Comparison of ENCODE assay signal across 16 cellular contexts in the genomic region with DNA sequence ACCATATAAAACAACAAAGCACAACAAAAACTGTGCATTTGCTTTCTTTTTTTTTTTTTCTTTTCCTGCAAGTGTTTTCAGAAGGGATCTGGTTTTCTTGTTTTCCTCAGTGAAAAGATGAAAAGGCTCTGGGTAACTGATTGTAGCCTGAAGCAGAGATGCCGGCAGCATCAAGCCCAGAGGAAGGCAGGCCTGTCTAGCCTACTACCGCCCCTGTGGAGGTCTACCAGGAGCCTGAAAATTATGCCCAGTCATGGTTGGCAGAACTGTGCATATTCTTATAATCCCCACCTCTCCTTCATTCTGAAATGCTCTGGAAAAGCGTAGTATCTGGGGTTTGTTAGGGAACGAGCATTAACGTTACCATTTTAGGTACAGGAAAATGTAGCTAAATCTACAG. TPM values are rescaled to one million over a fixed set of nuclear protein-coding genes. Genes with fewer than 3 reads are reported as not detected.
A peak's percentile ranks its signal among the peaks of the same experiment; 100 is the strongest.
DNase-seq lines count a peak whose midpoint lies in the region; ATAC-seq, FAIRE-seq and TF ChIP-seq lines count a peak whose summit lies in the region.
"Had no signal": no experiment of that assay in that cellular context is flagged by ENCODE, and none has a peak within 500 bp of the region (broad histone marks: within the 10 kb centered on the region; RNA-seq: fewer than 3 reads in every experiment).

No MANE protein-coding gene starts in this region.

- H3K9me3 Mint-ChIP-seq in endothelial cell (ENCODE audit: unreplicated experiment) (no peaks in the 10 kb centered on the region), osteocyte (ENCODE audit: unreplicated experiment) (no peaks in the 10 kb centered on the region)
- H3K9me3 Mint-ChIP-seq: naive thymus-derived CD8-positive, alpha-beta T cell; T-cell had no signal

- no peak for TF ChIP-seq RAD21 in A549 (conservative IDR thresholded peaks at IDR 0.05 in 1 of 2, IDR thresholded peaks at IDR 0.05 in 1 of 2)

- ATAC-seq in A549, result no peak
- ATAC-seq: gastroesophageal sphincter; naive thymus-derived CD8-positive, alpha-beta T cell; T-cell had no signal

- H3K36me3 Mint-ChIP-seq in endothelial cell (ENCODE audit: low read depth, unreplicated experiment) (no peaks in the 10 kb centered on the region), osteocyte (ENCODE audit: unreplicated experiment) (no peaks in the 10 kb centered on the region)
- H3K36me3 Mint-ChIP-seq: naive thymus-derived CD8-positive, alpha-beta T cell; T-cell had no signal

- H3K9me3 ChIP-seq in A549, result no peaks in the 10 kb centered on the region
- H3K9me3 ChIP-seq: adrenal gland, gastroesophageal sphincter had no signal

- H3K4me3 ChIP-seq in A549, result no peak overlapping the region
- H3K4me3 ChIP-seq: adrenal gland, gastroesophageal sphincter had no signal

- in situ Hi-C loops in KBM-7 (cut with MboI; ENCODE audit: low pct_unique_long_range_greater_than_20kb, low sequenced_read_pairs), result no loop called here

- no peak overlapping the region for H3K4me3 Mint-ChIP-seq in endothelial cell (ENCODE audit: unreplicated experiment)
- H3K4me3 Mint-ChIP-seq in osteocyte (ENCODE audit: unreplicated experiment), result no peak overlapping the region
- H3K4me3 Mint-ChIP-seq: naive thymus-derived CD8-positive, alpha-beta T cell; T-cell had no signal

- TF ChIP-seq CTCF in A549 (IDR thresholded peaks at IDR 0.05), result no peak
- no peak for TF ChIP-seq CTCF in endothelial cell (IDR thresholded peaks at IDR 0.05; ENCODE audit: unreplicated experiment)
- TF ChIP-seq CTCF in osteocyte (IDR thresholded peaks at IDR 0.05), result no peak

- no peak for FAIRE-seq in A549 (lab: Jason Lieb, UNC)

- no peak for DNase-seq in A549 (ENCODE audit: low read depth in 1 of 2, low spot score in 1 of 2)
- peak; percentile 36 for DNase-seq in M059J (ENCODE audit: low read depth)
- peak; percentile 29 for DNase-seq in endothelial cell (ENCODE audit: low spot score)
- DNase-seq in osteocyte (ENCODE audit: extremely low spot score, unreplicated experiment), result no peak
- DNase-seq in NCI-H226, result no peak
- DNase-seq in KBM-7, result no peak
- DNase-seq in GM03348 (ENCODE audit: low spot score), result no peak
- DNase-seq in kidney tubule cell (ENCODE audit: low spot score), result no peak
- DNase-seq: activated CD4-positive, CD25-positive, alpha-beta regulatory T cell treated with anti-CD3 and anti-CD28 coated beads, Interleukin-2, amount 50 U/mL, for 72 hours; Calu3; effector CD4-positive, alpha-beta T cell; naive thymus-derived CD8-positive, alpha-beta T cell; NCI-H1105; T-cell had no signal

- no peak overlapping the region for H3K4me2 ChIP-seq in A549

- POLR2A ChIA-PET in A549 (lab: Yijun Ruan, JAX), result no interaction called here

- H3K27me3 Mint-ChIP-seq in endothelial cell (ENCODE audit: unreplicated experiment), result peaks cover 8% of the 10 kb centered on the region
- no peaks in the 10 kb centered on the region for H3K27me3 Mint-ChIP-seq in osteocyte (ENCODE audit: unreplicated experiment)

- 95% methylated on average over 5 of the region's 5 CpGs for WGBS in A549 (ENCODE audit: missing lambda C conversion rate)

- TF ChIP-seq EP300 in A549 (IDR thresholded peaks at IDR 0.05), result no peak

- peaks cover 22% of the 10 kb centered on the region for H3K4me1 Mint-ChIP-seq in endothelial cell (ENCODE audit: unreplicated experiment)
- peaks cover 75% of the 10 kb centered on the region for H3K4me1 Mint-ChIP-seq in osteocyte (ENCODE audit: unreplicated experiment)
- H3K4me1 Mint-ChIP-seq: T-cell had no signal

- peak overlapping the region; percentile 89 for H3K27ac Mint-ChIP-seq in endothelial cell (ENCODE audit: unreplicated experiment)
- H3K27ac Mint-ChIP-seq in osteocyte (ENCODE audit: unreplicated experiment), result peak overlapping the region; percentile 95
- H3K27ac Mint-ChIP-seq: naive thymus-derived CD8-positive, alpha-beta T cell; T-cell had no signal

- H3K27ac ChIP-seq in A549, result no peak overlapping the region

- CTCF ChIA-PET in A549 (lab: Yijun Ruan, JAX), result interaction anchor here (0.6 to 1.1 kb wide), 2 partner anchors 12 to 171 kb away, joined by 3 read pairs; no protein-coding TSS in a partner anchor

- no peaks in the 10 kb centered on the region for H3K4me1 ChIP-seq in A549

- TF ChIP-seq POLR2A in A549 (IDR thresholded peaks at IDR 0.05; ENCODE audit: low read length), result no peak

TF ChIP-seq in A549, 52 proteins besides CTCF, POLR2A, EP300 and RAD21:
- TF ChIP-seq MAZ (IDR thresholded peaks at IDR 0.05; ENCODE audit: borderline replicate concordance, low read depth, low read length) (no peak), SREBF2 (IDR thresholded peaks at IDR 0.05) (no peak), NFE2L2 (conservative IDR thresholded peaks at IDR 0.05; ENCODE audit: low read length) (peak; percentile 73), SMC3 (IDR thresholded peaks at IDR 0.05) (no peak), MAFK (IDR thresholded peaks at IDR 0.05; ENCODE audit: partially characterized antibody) (peak; percentile 48), USF2 (IDR thresholded peaks at IDR 0.05) (no peak)

RNA-seq across cellular contexts. Expression of gene MEDAG, which starts 32.6 kb away (rescaled TPM):
- 0.05 TPM in 1 of 2 replicates, not detected in the other for polyA plus RNA-seq in A549 (2011; rRNA removed)
- polyA plus RNA-seq in A549 (2012; cell fraction: cytosol; rRNA removed), result not detected in 2 replicates
- not detected in 2 replicates for polyA plus RNA-seq in A549 (2012; cell fraction: nucleus; rRNA removed)
- polyA plus RNA-seq in A549 (2017; fragmentation: RNase III; extraction: RNeasy Plus Mini Kit Qiagen cat#74134 plus additional on column Dnase treatment), result 0.05 to 0.21 TPM (median 0.09 TPM) in 3 replicates
- polyA minus RNA-seq in A549 (2011; rRNA and poly(A)+ RNA removed), result not detected in 2 replicates
- 0.07 and 0.12 TPM in 2 replicates for total RNA-seq in M059J (2014; rRNA removed; shearing (Covaris generic))
- 0.77 TPM for total RNA-seq in endothelial cell (ENCODE audit: unreplicated experiment)
- 2.0 and 2.7 TPM in 2 replicates for total RNA-seq in osteocyte
- total RNA-seq: naive thymus-derived CD8-positive, alpha-beta T cell; T-cell had no signal
- polyA plus RNA-seq: naive thymus-derived CD8-positive, alpha-beta T cell had no signal

RNA-seq across cellular contexts. Expression of gene TEX26, which starts 58.9 kb away (rescaled TPM):
- polyA plus RNA-seq in A549 (2011; rRNA removed) (not detected in 2 replicates), A549 (2017; fragmentation: RNase III; extraction: RNeasy Plus Mini Kit Qiagen cat#74134 plus additional on column Dnase treatment) (not detected in 3 replicates)
- not detected in 2 replicates for polyA plus RNA-seq in A549 (2012; cell fraction: cytosol; rRNA removed)
- not detected in 2 replicates for polyA plus RNA-seq in A549 (2012; cell fraction: nucleus; rRNA removed)
- polyA minus RNA-seq in A549 (2011; rRNA and poly(A)+ RNA removed), result not detected in 2 replicates
- not detected in 2 replicates for total RNA-seq in M059J (2014; rRNA removed; shearing (Covaris generic))
- total RNA-seq in endothelial cell (ENCODE audit: unreplicated experiment) (not detected), osteocyte (not detected in 2 replicates)
- total RNA-seq: Calu3; naive thymus-derived CD8-positive, alpha-beta T cell; T-cell had no signal
- polyA plus RNA-seq: naive thymus-derived CD8-positive, alpha-beta T cell had no signal

Comparison
In these comparisons a context has a peak if more than half of its experiments do, and no peak if none do; other contexts are left out.
1. DNase-seq: peak in M059J (single experiment) and endothelial cell (single experiment); none in A549 (0 of 2), osteocyte (single experiment), NCI-H226 (single experiment), KBM-7 (single experiment), GM03348 (single experiment) and kidney tubule cell (single experiment).